In the genomic region with DNA sequence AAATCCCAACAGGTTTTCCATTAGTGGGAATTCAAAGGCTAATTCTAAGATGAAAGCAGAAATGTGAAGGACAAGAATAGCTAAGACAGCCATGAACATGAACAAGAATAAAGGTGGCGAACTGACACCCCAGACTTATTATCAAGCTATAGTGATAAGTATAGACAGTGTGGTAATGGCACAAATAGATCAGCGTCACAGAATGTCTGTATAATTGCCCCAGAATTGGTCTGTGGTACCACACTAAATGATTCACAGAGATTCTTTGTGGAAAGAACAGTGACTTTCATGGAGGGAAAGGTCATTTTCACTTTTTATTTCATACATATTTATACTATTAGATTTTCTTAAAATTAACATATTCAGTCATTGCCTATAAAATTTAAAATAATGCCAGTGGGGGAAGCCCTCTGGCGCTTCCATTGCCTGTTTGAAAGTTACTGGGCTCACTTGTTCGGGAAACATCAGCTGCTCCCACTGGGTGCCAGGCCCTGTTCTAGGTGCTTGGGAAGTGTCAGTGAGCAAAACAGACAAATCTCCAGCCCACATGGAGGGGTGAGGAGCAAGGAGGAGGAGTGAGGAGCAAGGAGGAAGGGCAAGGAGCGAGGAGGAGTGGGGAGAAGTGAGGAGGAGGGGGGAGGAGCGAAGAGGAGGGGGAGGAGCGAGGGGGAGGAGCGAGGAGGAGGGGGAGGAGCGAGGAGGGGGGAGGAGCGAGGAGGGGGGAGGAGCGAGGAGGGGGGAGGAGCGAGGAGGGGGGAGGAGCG, we compare ENCODE assay signal across 9 cellular contexts. TPM values are rescaled to one million over a fixed set of nuclear protein-coding genes. Genes with fewer than 3 reads are reported as not detected.
DNase-seq lines count a peak whose midpoint lies in the region; ATAC-seq, FAIRE-seq and TF ChIP-seq lines count a peak whose summit lies in the region.
"Had no signal": no experiment of that assay in that cellular context is flagged by ENCODE, and none has a peak within 500 bp of the region (broad histone marks: within the 10 kb centered on the region; RNA-seq: fewer than 3 reads in every experiment).

No MANE protein-coding gene starts in this region.

- CTCF ChIA-PET in OCI-LY7 (lab: Charles Lee; ENCODE audit: unreplicated experiment), result interaction anchor here (0.7 kb wide), 1 partner anchor 86 kb away, joined by 6 read pairs; no protein-coding TSS in a partner anchor
- CTCF ChIA-PET in activated naive CD4-positive, alpha-beta T cell treated with anti-CD3 and anti-CD28 coated beads, Interleukin-2, amount 10 ng/mL, durations not matched to agents 7 days and 5 days (lab: Charles Lee), result interaction anchor here (1.3 to 4.3 kb wide), 3 partner anchors 12 to 17 kb away, joined by 4 to 32 read pairs (median 16); no protein-coding TSS in a partner anchor

- H3K36me3 ChIP-seq in OCI-LY7 (ENCODE audit: insufficient read depth, low read length) (no peaks in the 10 kb centered on the region), osteoblast (ENCODE audit: insufficient read depth, low read length) (no peaks in the 10 kb centered on the region)
- H3K36me3 ChIP-seq: prostate gland had no signal

- H3K4me1 ChIP-seq in OCI-LY7 (ENCODE audit: insufficient read depth, low read length, poor library complexity, severe bottlenecking), result peaks cover 38% of the 10 kb centered on the region
- no peaks in the 10 kb centered on the region for H3K4me1 ChIP-seq in osteoblast (ENCODE audit: insufficient read depth, low read length)
- H3K4me1 ChIP-seq: prostate gland had no signal

- peak overlapping the region; percentile 72 for H3K4me3 Mint-ChIP-seq in activated naive CD4-positive, alpha-beta T cell treated with anti-CD3 and anti-CD28 coated beads, Interleukin-2, amount 10 ng/mL, durations not matched to agents 7 days and 5 days

- no peaks in the 10 kb centered on the region for H3K9me3 Mint-ChIP-seq in activated naive CD4-positive, alpha-beta T cell treated with anti-CD3 and anti-CD28 coated beads, Interleukin-2, amount 10 ng/mL, durations not matched to agents 7 days and 5 days

- no peaks in the 10 kb centered on the region for H3K79me2 ChIP-seq in OCI-LY7 (ENCODE audit: insufficient read depth, low read depth, low read length)
- H3K79me2 ChIP-seq in osteoblast (ENCODE audit: insufficient read depth, low read length), result no peaks in the 10 kb centered on the region

- H3K36me3 Mint-ChIP-seq in activated naive CD4-positive, alpha-beta T cell treated with anti-CD3 and anti-CD28 coated beads, Interleukin-2, amount 10 ng/mL, durations not matched to agents 7 days and 5 days, result peaks cover 9% of the 10 kb centered on the region

- POLR2A ChIA-PET in OCI-LY7 (lab: Charles Lee), result interaction anchor here (0.5 to 1.9 kb wide), 3 partner anchors 9 to 46 kb away, joined by 3 to 7 read pairs (median 3); no protein-coding TSS in a partner anchor

- FAIRE-seq in GM12891 (lab: Jason Lieb, UNC), result peak; percentile 68
- FAIRE-seq: H1 had no signal

- H3K27ac Mint-ChIP-seq in activated naive CD4-positive, alpha-beta T cell treated with anti-CD3 and anti-CD28 coated beads, Interleukin-2, amount 10 ng/mL, durations not matched to agents 7 days and 5 days, result peak overlapping the region; percentile 89

- no peaks in the 10 kb centered on the region for H3K9me2 ChIP-seq in OCI-LY7 (ENCODE audit: insufficient read depth, low read length)

- H3K27me3 Mint-ChIP-seq in activated naive CD4-positive, alpha-beta T cell treated with anti-CD3 and anti-CD28 coated beads, Interleukin-2, amount 10 ng/mL, durations not matched to agents 7 days and 5 days, result peaks cover 11% of the 10 kb centered on the region

- ATAC-seq in HG03442 (IDR thresholded peaks at IDR 0.05; ENCODE audit: unreplicated experiment), result no peak

- TF ChIP-seq CTCF in OCI-LY7 (conservative IDR thresholded peaks at IDR 0.05; ENCODE audit: low read length), result no peak
- no peak for TF ChIP-seq CTCF in osteoblast (IDR thresholded peaks at IDR 0.05; ENCODE audit: extremely low read depth, low read depth, low read length)

- no peak for DNase-seq in GM12891 (ENCODE audit: insufficient read length, low spot score)
- DNase-seq in OCI-LY7 (ENCODE audit: low spot score), result peak; percentile 53
- DNase-seq in activated naive CD4-positive, alpha-beta T cell treated with anti-CD3 and anti-CD28 coated beads, Interleukin-2, amount 10 ng/mL, durations not matched to agents 7 days and 5 days, result peak; percentile 61
- DNase-seq in osteoblast (ENCODE audit: insufficient read length, low spot score, missing footprints), result peak; percentile 22
- DNase-seq in COR-L47 (lab: John Stamatoyannopoulos, UW), result no peak
- no peak for DNase-seq in NK-92 (lab: John Stamatoyannopoulos, UW; ENCODE audit: unreplicated experiment)

- BruUV-seq in OCI-LY7 (replicated peaks; lab: Mats Ljungman, UMichigan), result no TSS peak

- H3K9me3 ChIP-seq in OCI-LY7 (ENCODE audit: low read length) (peaks cover 7% of the 10 kb centered on the region; the same call in 1 of the 2 replicates), osteoblast (ENCODE audit: low read depth, low read length) (no peaks in the 10 kb centered on the region)
- H3K9me3 ChIP-seq: prostate gland had no signal

- H3K27ac ChIP-seq in OCI-LY7 (ENCODE audit: low read depth, low read length, poor library complexity, severe bottlenecking) (no peak overlapping the region), osteoblast (ENCODE audit: low read depth, low read length) (no peak overlapping the region)

- peaks cover 8% of the 10 kb centered on the region for H3K27me3 ChIP-seq in osteoblast (ENCODE audit: insufficient read depth, low read length)

- intact Hi-C loops in OCI-LY7 (cut with micrococcal nuclease; ENCODE audit: unreplicated experiment), result no loop called here

- H2AFZ ChIP-seq in OCI-LY7 (ENCODE audit: low read length) (no peak overlapping the region), osteoblast (ENCODE audit: low read length) (no peak overlapping the region)

- no peak overlapping the region for H3K4me3 ChIP-seq in OCI-LY7 (ENCODE audit: low read depth, low read length, poor library complexity, severe bottlenecking)
- H3K4me3 ChIP-seq in osteoblast (ENCODE audit: insufficient read depth, low read length), result no peak overlapping the region

- peaks cover 37% of the 10 kb centered on the region for H3K4me1 Mint-ChIP-seq in activated naive CD4-positive, alpha-beta T cell treated with anti-CD3 and anti-CD28 coated beads, Interleukin-2, amount 10 ng/mL, durations not matched to agents 7 days and 5 days

- H3K4me2 ChIP-seq in OCI-LY7 (ENCODE audit: low read length) (no peak overlapping the region), osteoblast (ENCODE audit: insufficient read depth, low read length) (no peak overlapping the region)

- H4K20me1 ChIP-seq in OCI-LY7 (ENCODE audit: insufficient read depth, low read length) (no peaks in the 10 kb centered on the region), osteoblast (ENCODE audit: insufficient read depth, low read length) (no peaks in the 10 kb centered on the region)

- TF ChIP-seq POLR2A in GM12891 (IDR thresholded peaks at IDR 0.05; ENCODE audit: low read depth, low read length), result no peak

TF ChIP-seq in GM12891, 5 proteins besides CTCF, POLR2A, EP300 and RAD21:
- TF ChIP-seq TAF1 (IDR thresholded peaks at IDR 0.05; ENCODE audit: low read depth, low read length) (no peak), PAX5 (IDR thresholded peaks at IDR 0.05; ENCODE audit: insufficient read depth, low read length, severe bottlenecking) (no peak), POU2F2 (IDR thresholded peaks at IDR 0.05; ENCODE audit: low read depth, low read length) (no peak), SPI1 (IDR thresholded peaks at IDR 0.05; ENCODE audit: low read depth, low read length) (no peak), POLR2AphosphoS5 (IDR thresholded peaks at IDR 0.05; ENCODE audit: low read depth, low read length) (no peak)
TF ChIP-seq in GM12891: peak in this region for 0.

RNA-seq across cellular contexts. Expression of a gene that starts 11.3 kb away (rescaled TPM):
- polyA plus RNA-seq in GM12891 (2012; ENCODE audit: low read depth, missing spikeins), result 0.04 TPM
- total RNA-seq in OCI-LY7 (2014; rRNA removed; shearing (Covaris generic)), result 0.25 and 0.39 TPM in 2 replicates
- total RNA-seq in OCI-LY7 (2022) (0.65 and 2.0 TPM in 2 replicates), osteoblast (not detected in 2 replicates)
- total RNA-seq: H1 had no signal
- polyA plus RNA-seq: H1 had no signal

RNA-seq across cellular contexts. Expression of a gene that starts 22.1 kb away (rescaled TPM):
- polyA plus RNA-seq in GM12891 (2012; ENCODE audit: low read depth, missing spikeins), result 19.3 TPM
- 6.3 and 7.0 TPM in 2 replicates for total RNA-seq in OCI-LY7 (2014; rRNA removed; shearing (Covaris generic))
- 0.93 and 1.2 TPM in 2 replicates for total RNA-seq in OCI-LY7 (2022)
- 7.7 and 8.7 TPM in 2 replicates for total RNA-seq in osteoblast

RNA-seq across cellular contexts. Expression of a gene that starts 30.1 kb away (rescaled TPM):
- polyA plus RNA-seq in GM12891 (2012; ENCODE audit: low read depth, missing spikeins), result 125 TPM
- total RNA-seq in OCI-LY7 (2014; rRNA removed; shearing (Covaris generic)), result 146 and 156 TPM in 2 replicates
- total RNA-seq in OCI-LY7 (2022), result 134 and 154 TPM in 2 replicates
- 110 and 117 TPM in 2 replicates for total RNA-seq in osteoblast

RNA-seq across cellular contexts. Expression of a gene that starts 30.7 kb away (rescaled TPM):
- 17.3 TPM for polyA plus RNA-seq in GM12891 (2012; ENCODE audit: low read depth, missing spikeins)
- total RNA-seq in OCI-LY7 (2014; rRNA removed; shearing (Covaris generic)), result 8.5 and 10.3 TPM in 2 replicates
- 18.5 and 21.0 TPM in 2 replicates for total RNA-seq in OCI-LY7 (2022)
- total RNA-seq in osteoblast, result 10.9 and 11.2 TPM in 2 replicates

RNA-seq across cellular contexts. Expression of a gene that starts 32.5 kb away (rescaled TPM):
- polyA plus RNA-seq in GM12891 (2012; ENCODE audit: low read depth, missing spikeins), result not detected
- total RNA-seq in OCI-LY7 (2014; rRNA removed; shearing (Covaris generic)), result not detected in 2 replicates
- total RNA-seq in OCI-LY7 (2022) (not detected in 2 replicates), osteoblast (not detected in 2 replicates)
- total RNA-seq: H1, prostate gland had no signal
- polyA plus RNA-seq: H1 had no signal

Comparison
In these comparisons a context has a peak if more than half of its experiments do, and no peak if none do; other contexts are left out.
1. DNase-seq: peak in OCI-LY7 (single experiment), activated naive CD4-positive, alpha-beta T cell treated with anti-CD3 and anti-CD28 coated beads, Interleukin-2, amount 10 ng/mL, durations not matched to agents 7 days and 5 days (single experiment) and osteoblast (single experiment); none in GM12891 (single experiment), COR-L47 (single experiment) and NK-92 (single experiment).